In genomic region chr3:153463895-153464294, GRCh38 we compare ENCODE assay signal across 13 cellular contexts.
DNase-seq lines count a peak whose midpoint lies in the region; ATAC-seq lines count a peak whose summit lies in the region.
"Had no signal": no experiment of that assay in that cellular context is flagged by ENCODE, and none has a peak within 500 bp of the region (broad histone marks: within the 10 kb centered on the region; RNA-seq: fewer than 3 reads in every experiment).

No MANE protein-coding gene starts in this region.

- DNase-seq in NOMO-1 treated with DMSO at 0.1 percent for 48 hours (lab: John Stamatoyannopoulos, UW; ENCODE audit: unreplicated experiment) (peak; percentile 93), cerebellum (ENCODE audit: low spot score) (no peak)
- DNase-seq in activated T-helper 2 cell treated with anti-CD3 and anti-CD28 coated beads, Interferon-gamma antibody, Interleukin-2, Interleukin-4, amounts not matched to agents 10 μg/mL and 5 μg/mL and 100 μg/mL, durations not matched to agents 14 hours and 24 hours and 36 hours (ENCODE audit: low spot score): no peak
- DNase-seq in effector memory CD4-positive, alpha-beta T cell: no peak
- DNase-seq in activated T-cell treated with anti-CD3 and anti-CD28 coated beads, Interleukin-2, amount 50 U/mL, for 48 hours: no peak
- DNase-seq: GF-D8, midbrain, NCI-H524 treated with DMSO at 0.1 percent for 48 hours, right cardiac atrium, T-helper 1 cell had no signal

- H3K27ac ChIP-seq in effector memory CD4-positive, alpha-beta T cell (ENCODE audit: insufficient read depth, low read length, poor library complexity, severe bottlenecking): no peak overlapping the region

- H3K36me3 ChIP-seq in effector memory CD4-positive, alpha-beta T cell (ENCODE audit: control insufficient read depth, insufficient read depth, low read length): no peaks in the 10 kb centered on the region

- H3K4me3 ChIP-seq in effector memory CD4-positive, alpha-beta T cell (ENCODE audit: insufficient read depth, low read depth, low read length, poor library complexity, severe bottlenecking): no peak overlapping the region

- H3K36me3 Mint-ChIP-seq in activated T-helper 2 cell treated with anti-CD3 and anti-CD28 coated beads, Interferon-gamma antibody, Interleukin-2, Interleukin-4, amounts not matched to agents 10 μg/mL and 5 μg/mL and 100 μg/mL, durations not matched to agents 14 hours and 24 hours and 36 hours (ENCODE audit: low read depth): no peaks in the 10 kb centered on the region

- no peaks in the 10 kb centered on the region for H3K27me3 ChIP-seq in effector memory CD4-positive, alpha-beta T cell (replicated peaks; ENCODE audit: control insufficient read depth, insufficient read depth, low read length, poor library complexity, severe bottlenecking)

- no peak overlapping the region for H3K4me3 Mint-ChIP-seq in activated T-helper 2 cell treated with anti-CD3 and anti-CD28 coated beads, Interferon-gamma antibody, Interleukin-2, Interleukin-4, amounts not matched to agents 10 μg/mL and 5 μg/mL and 100 μg/mL, durations not matched to agents 14 hours and 24 hours and 36 hours (ENCODE audit: low read depth)

- H3K4me1 Mint-ChIP-seq in activated T-helper 2 cell treated with anti-CD3 and anti-CD28 coated beads, Interferon-gamma antibody, Interleukin-2, Interleukin-4, amounts not matched to agents 10 μg/mL and 5 μg/mL and 100 μg/mL, durations not matched to agents 14 hours and 24 hours and 36 hours (ENCODE audit: low read depth): peaks cover 6% of the 10 kb centered on the region

- ATAC-seq in GM18502 (IDR thresholded peaks at IDR 0.05; ENCODE audit: poor library complexity, unreplicated experiment): peak; percentile 94
- peak; percentile 75 for ATAC-seq in GM21381 (IDR thresholded peaks at IDR 0.05; ENCODE audit: unreplicated experiment)
- ATAC-seq in HG03066 (IDR thresholded peaks at IDR 0.05; ENCODE audit: low read depth, unreplicated experiment): peak; percentile 71
- ATAC-seq: right cardiac atrium had no signal

- H3K27me3 Mint-ChIP-seq in activated T-helper 2 cell treated with anti-CD3 and anti-CD28 coated beads, Interferon-gamma antibody, Interleukin-2, Interleukin-4, amounts not matched to agents 10 μg/mL and 5 μg/mL and 100 μg/mL, durations not matched to agents 14 hours and 24 hours and 36 hours (ENCODE audit: low read depth): no peaks in the 10 kb centered on the region

- H3K4me1 ChIP-seq in effector memory CD4-positive, alpha-beta T cell (ENCODE audit: control insufficient read depth, insufficient read depth, low read length, poor library complexity, severe bottlenecking): peaks cover 4% of the 10 kb centered on the region

- H3K9me3 ChIP-seq in effector memory CD4-positive, alpha-beta T cell (ENCODE audit: control insufficient read depth, low read length): no peaks in the 10 kb centered on the region

- H3K9me3 Mint-ChIP-seq in activated T-helper 2 cell treated with anti-CD3 and anti-CD28 coated beads, Interferon-gamma antibody, Interleukin-2, Interleukin-4, amounts not matched to agents 10 μg/mL and 5 μg/mL and 100 μg/mL, durations not matched to agents 14 hours and 24 hours and 36 hours: no peaks in the 10 kb centered on the region

- intact Hi-C loops in activated T-helper 2 cell treated with anti-CD3 and anti-CD28 coated beads, Interferon-gamma antibody, Interleukin-2, Interleukin-4, amounts not matched to agents 10 μg/mL and 5 μg/mL and 100 μg/mL, durations not matched to agents 14 hours and 24 hours and 36 hours (cut with micrococcal nuclease): no loop called here

- no peak overlapping the region for H3K27ac Mint-ChIP-seq in activated T-helper 2 cell treated with anti-CD3 and anti-CD28 coated beads, Interferon-gamma antibody, Interleukin-2, Interleukin-4, amounts not matched to agents 10 μg/mL and 5 μg/mL and 100 μg/mL, durations not matched to agents 14 hours and 24 hours and 36 hours
